Comparison of ENCODE assay signal across 8 cellular contexts in genomic region chr2:110384121-110385119, GRCh38.
DNase-seq lines count a peak whose midpoint lies in the region; ATAC-seq, FAIRE-seq and TF ChIP-seq lines count a peak whose summit lies in the region.
"Not testable (repeated sequence)": the region's sequence is repeated elsewhere in the genome, so short reads cannot be mapped to it uniquely, and the experiment has no call there.

No MANE protein-coding gene starts in this region.

- H3K27ac ChIP-seq in CD4-positive, alpha-beta T cell (ENCODE audit: low read depth, low read length); foreskin keratinocyte; keratinocyte (ENCODE audit: control insufficient read depth, insufficient read depth, low read length); naive thymus-derived CD4-positive, alpha-beta T cell (ENCODE audit: low read depth, low read length): not testable (repeated sequence)

- H3K4me1 Mint-ChIP-seq in CD4-positive, alpha-beta T cell (ENCODE audit: low read depth); WTC11; naive thymus-derived CD4-positive, alpha-beta T cell: not testable (repeated sequence)

- FAIRE-seq in HTR-8/SVneo (lab: Jason Lieb, UNC) (peak; percentile 49), keratinocyte (lab: Jason Lieb, UNC) (peak; percentile 67)

- not testable (repeated sequence) for H3K9me3 ChIP-seq in CD4-positive, alpha-beta T cell (ENCODE audit: control insufficient read depth, low read length); keratinocyte (ENCODE audit: control insufficient read depth, low read depth, low read length); naive thymus-derived CD4-positive, alpha-beta T cell (ENCODE audit: control insufficient read depth in 2 of 3, low read length in 3 of 3)

- ATAC-seq in CD4-positive, alpha-beta T cell (ENCODE audit: poor library complexity): peak; percentile 45
- ATAC-seq in WTC11: peak; percentile 70
- ATAC-seq in activated naive CD4-positive, alpha-beta T cell treated with anti-CD3 and anti-CD28 coated beads, Interleukin-2, amount 50 U/mL, for 72 hours: peak; percentile 75 to 77
- ATAC-seq in foreskin keratinocyte: peak; percentile 72
- ATAC-seq in naive thymus-derived CD4-positive, alpha-beta T cell: peak; percentile 33
- ATAC-seq in stimulated activated naive CD8-positive, alpha-beta T cell treated with anti-CD3 and anti-CD28 coated beads, Interleukin-15, Interleukin-2, amounts not matched to agents 100 U/mL and 50 U/mL, for 24 hours: peak; percentile 38

- not testable (repeated sequence) for H3K4me1 ChIP-seq in foreskin keratinocyte; keratinocyte (ENCODE audit: control insufficient read depth, extremely low read depth, insufficient read depth, low read length); naive thymus-derived CD4-positive, alpha-beta T cell (ENCODE audit: control insufficient read depth in 2 of 2, insufficient read depth in 2 of 2, low read length in 2 of 2)

- H3K27me3 Mint-ChIP-seq in CD4-positive, alpha-beta T cell; WTC11 (ENCODE audit: low read depth); naive thymus-derived CD4-positive, alpha-beta T cell: not testable (repeated sequence)

- H3K27ac Mint-ChIP-seq in CD4-positive, alpha-beta T cell; WTC11; activated naive CD4-positive, alpha-beta T cell treated with anti-CD3 and anti-CD28 coated beads, Interleukin-2, amount 50 U/mL, for 72 hours; naive thymus-derived CD4-positive, alpha-beta T cell: not testable (repeated sequence)

- H4K20me1 ChIP-seq in keratinocyte (ENCODE audit: control insufficient read depth, extremely low read depth, insufficient read depth, low read length): not testable (repeated sequence)

- H3K9me1 ChIP-seq in keratinocyte (ENCODE audit: control insufficient read depth, extremely low read depth, insufficient read depth, low read length): not testable (repeated sequence)

- H3K79me2 ChIP-seq in keratinocyte (ENCODE audit: control insufficient read depth, insufficient read depth, low read length): not testable (repeated sequence)

- dilution Hi-C loops in keratinocyte (cut with MboI; ENCODE audit: extremely low pct_ligation_motif_present, low sequenced_read_pairs): not testable (repeated sequence)

- not testable (repeated sequence) for H3K4me3 ChIP-seq in keratinocyte (ENCODE audit: control insufficient read depth in 2 of 3, extremely low read depth in 1 of 3, insufficient read depth in 2 of 3, low read depth in 1 of 3, low read length in 3 of 3); naive thymus-derived CD4-positive, alpha-beta T cell (ENCODE audit: low read length)

- H3K36me3 Mint-ChIP-seq in CD4-positive, alpha-beta T cell (ENCODE audit: low read depth); WTC11; activated naive CD4-positive, alpha-beta T cell treated with anti-CD3 and anti-CD28 coated beads, Interleukin-2, amount 50 U/mL, for 72 hours; naive thymus-derived CD4-positive, alpha-beta T cell: not testable (repeated sequence)

- not testable (repeated sequence) for H3K36me3 ChIP-seq in keratinocyte (ENCODE audit: control insufficient read depth in 2 of 2, extremely low read depth in 1 of 2, insufficient read depth in 2 of 2, low read length in 2 of 2); naive thymus-derived CD4-positive, alpha-beta T cell (ENCODE audit: control insufficient read depth in 2 of 3, insufficient read depth in 3 of 3, low read length in 3 of 3)

- H3K4me2 ChIP-seq in keratinocyte (ENCODE audit: control insufficient read depth, extremely low read depth, insufficient read depth, low read depth, low read length): not testable (repeated sequence)

- not testable (repeated sequence) for H3K4me3 Mint-ChIP-seq in CD4-positive, alpha-beta T cell; WTC11; naive thymus-derived CD4-positive, alpha-beta T cell

- intact Hi-C loops in CD4-positive, alpha-beta T cell (cut with DNase I, micrococcal nuclease); naive thymus-derived CD4-positive, alpha-beta T cell (cut with micrococcal nuclease): not testable (repeated sequence)

- CTCF ChIA-PET in CD4-positive, alpha-beta T cell (lab: Charles Lee); WTC11 (lab: Charles Lee); naive thymus-derived CD4-positive, alpha-beta T cell (lab: Charles Lee): not testable (repeated sequence)

- POLR2A ChIA-PET in CD4-positive, alpha-beta T cell (lab: Charles Lee); WTC11 (lab: Charles Lee); naive thymus-derived CD4-positive, alpha-beta T cell (lab: Charles Lee): not testable (repeated sequence)

- not testable (repeated sequence) for DNase-seq in CD4-positive, alpha-beta T cell; HTR-8/SVneo (ENCODE audit: insufficient read length, low spot score); WTC11 (ENCODE audit: low spot score); activated naive CD4-positive, alpha-beta T cell treated with anti-CD3 and anti-CD28 coated beads, Interleukin-2, amount 50 U/mL, for 72 hours (ENCODE audit: low spot score in 2 of 2); foreskin keratinocyte; keratinocyte (ENCODE audit: low read depth, low spot score); naive thymus-derived CD4-positive, alpha-beta T cell; stimulated activated naive CD8-positive, alpha-beta T cell treated with anti-CD3 and anti-CD28 coated beads, Interleukin-15, Interleukin-2, amounts not matched to agents 100 U/mL and 50 U/mL, for 24 hours

- not testable (repeated sequence) for H3K27me3 ChIP-seq in CD4-positive, alpha-beta T cell (ENCODE audit: control insufficient read depth, insufficient read depth, low read length); foreskin keratinocyte; keratinocyte (ENCODE audit: control insufficient read depth, extremely low read depth, insufficient read depth, low read length); naive thymus-derived CD4-positive, alpha-beta T cell (ENCODE audit: control insufficient read depth in 2 of 2, insufficient read depth in 2 of 2, low read length in 2 of 2)

- H2AFZ ChIP-seq in keratinocyte (ENCODE audit: control insufficient read depth, low read length): not testable (repeated sequence)

- not testable (repeated sequence) for H3K9ac ChIP-seq in keratinocyte (ENCODE audit: control insufficient read depth, extremely low read depth, insufficient read depth, low read length)

- not testable (repeated sequence) for TF ChIP-seq CTCF in CD4-positive, alpha-beta T cell (IDR thresholded peaks at IDR 0.05); WTC11 (IDR thresholded peaks at IDR 0.05); foreskin keratinocyte (conservative IDR thresholded peaks at IDR 0.05); keratinocyte (optimal IDR thresholded peaks at IDR 0.05 in 1 of 3, IDR thresholded peaks at IDR 0.05 in 1 of 3, conservative IDR thresholded peaks at IDR 0.05 in 1 of 3; ENCODE audit: extremely low read depth in 1 of 3, insufficient read depth in 2 of 3, low read length in 3 of 3)

- H3K9me3 Mint-ChIP-seq in CD4-positive, alpha-beta T cell; WTC11; activated naive CD4-positive, alpha-beta T cell treated with anti-CD3 and anti-CD28 coated beads, Interleukin-2, amount 50 U/mL, for 72 hours; naive thymus-derived CD4-positive, alpha-beta T cell: not testable (repeated sequence)
